ENCODE assay signal across 21 cellular contexts in the genomic region with DNA sequence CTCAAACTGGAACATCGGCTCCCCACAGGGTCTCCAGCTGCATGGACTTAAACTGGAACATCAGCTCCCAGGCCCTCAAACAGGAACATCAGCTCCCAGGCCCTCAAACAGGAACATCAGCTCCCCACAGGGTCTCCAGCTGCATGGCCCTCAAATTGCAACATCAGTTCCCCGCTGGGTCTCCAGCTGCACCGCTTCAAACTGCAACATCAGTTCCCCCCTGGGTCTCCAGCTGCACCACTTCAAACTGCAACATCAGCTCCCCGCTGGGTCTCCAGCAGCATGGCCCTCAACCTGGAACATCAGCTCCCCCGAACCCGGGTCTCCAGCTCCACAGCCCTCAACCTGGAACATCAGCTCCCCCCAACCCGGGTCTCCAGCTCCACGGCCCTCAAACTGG.
"Had no signal": no experiment of that assay in that cellular context is flagged by ENCODE, and none has a peak within 500 bp of the region (broad histone marks: within the 10 kb centered on the region; RNA-seq: fewer than 3 reads in every experiment).

No MANE protein-coding gene starts in this region.

- H3K4me3 Mint-ChIP-seq: activated T-cell treated with anti-CD3 and anti-CD28 coated beads, Interleukin-2, amount 50 U/mL, for 72 hours; T-helper 1 cell treated with Interleukin-12 subunit alpha and Interleukin-12 subunit beta and Interleukin-4 antibody, amounts not matched to agents 30 μg/mL and 1 μg/mL, for 36 hours had no signal

- ATAC-seq: activated CD4-positive, CD25-positive, alpha-beta regulatory T cell treated with anti-CD3 and anti-CD28 coated beads, Interleukin-2, amount 50 U/mL, for 24 hours; activated T-cell treated with anti-CD3 and anti-CD28 coated beads, Interleukin-2, amount 50 U/mL, for 72 hours; body of pancreas; PC-3 had no signal

- H3K27me3 ChIP-seq: ascending aorta, body of pancreas, SJSA1 had no signal

- H3K9me3 ChIP-seq: ascending aorta, body of pancreas, MG63, SJSA1 had no signal

- H3K4me3 ChIP-seq: ascending aorta, body of pancreas, MG63, SJSA1 had no signal

- H3K4me1 ChIP-seq: ascending aorta, body of pancreas, SJSA1 had no signal

- H3K27ac ChIP-seq: ascending aorta, body of pancreas, SJSA1 had no signal

- DNase-seq: activated CD4-positive, alpha-beta T cell treated with anti-CD3 and anti-CD28 coated beads for 4 hours; activated CD4-positive, alpha-beta T cell treated with anti-CD3 and anti-CD28 coated beads, Interleukin-2, amount 50 U/mL, for 48 hours; activated naive CD4-positive, alpha-beta T cell treated with anti-CD3 and anti-CD28 coated beads, Interleukin-2, amount 50 U/mL, for 16 hours; activated T-cell treated with anti-CD3 and anti-CD28 coated beads, Interleukin-2, amount 50 U/mL, for 72 hours; body of pancreas; central memory CD4-positive, alpha-beta T cell; MG63; MV-4-11; NCI-H1105 treated with DMSO at 0.1 percent for 48 hours; NCI-H146; NCI-H187 treated with DMSO at 0.1 percent for 48 hours; NCI-H2081 treated with DMSO at 0.1 percent for 48 hours; NCI-H446; NCI-H524; PC-3; SHP77 had no signal

- H3K36me3 ChIP-seq: ascending aorta, MG63, SJSA1 had no signal

- H3K27ac Mint-ChIP-seq: activated T-cell treated with anti-CD3 and anti-CD28 coated beads, Interleukin-2, amount 50 U/mL, for 72 hours; activated T-helper 2 cell treated with anti-CD3 and anti-CD28 coated beads, Interferon-gamma antibody, Interleukin-2, Interleukin-4, amounts not matched to agents 10 μg/mL and 5 μg/mL and 100 μg/mL, durations not matched to agents 14 hours and 24 hours and 36 hours; T-helper 1 cell treated with Interleukin-12 subunit alpha and Interleukin-12 subunit beta and Interleukin-4 antibody, amounts not matched to agents 30 μg/mL and 1 μg/mL, for 36 hours had no signal

- H3K9me3 Mint-ChIP-seq: activated T-cell treated with anti-CD3 and anti-CD28 coated beads, Interleukin-2, amount 50 U/mL, for 72 hours; activated T-helper 2 cell treated with anti-CD3 and anti-CD28 coated beads, Interferon-gamma antibody, Interleukin-2, Interleukin-4, amounts not matched to agents 10 μg/mL and 5 μg/mL and 100 μg/mL, durations not matched to agents 14 hours and 24 hours and 36 hours; T-helper 1 cell treated with Interleukin-12 subunit alpha and Interleukin-12 subunit beta and Interleukin-4 antibody, amounts not matched to agents 30 μg/mL and 1 μg/mL, for 36 hours had no signal
